3 cellular contexts compared by ENCODE assay signal in the genomic region with DNA sequence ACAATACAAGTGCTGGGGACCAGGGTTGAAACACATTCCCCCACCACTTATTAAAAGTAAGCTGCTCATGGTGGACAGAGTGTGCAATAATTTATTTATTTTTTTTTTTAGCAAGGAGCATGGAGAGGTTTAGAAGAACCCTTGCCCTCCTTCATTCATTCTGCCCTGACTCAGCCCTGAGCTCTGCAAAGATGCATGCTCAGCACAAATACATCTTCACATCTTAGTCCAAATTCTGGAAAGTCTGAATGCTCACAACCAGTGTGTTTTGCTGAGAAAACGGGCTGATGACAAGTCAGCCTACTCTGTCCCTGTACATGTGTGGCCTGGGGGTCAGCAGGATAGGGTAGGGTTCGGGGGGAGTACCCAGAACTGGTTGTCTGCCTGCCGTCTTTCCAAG.
TF ChIP-seq lines count a peak whose summit lies in the region.

No MANE protein-coding gene starts in this region.

TF ChIP-seq in K562, 482 proteins besides CTCF, POLR2A, EP300 and RAD21:
- TF ChIP-seq ZNF316 (IDR thresholded peaks at IDR 0.05) (peak; percentile 88), C11orf30 (IDR thresholded peaks at IDR 0.05; ENCODE audit: low read depth) (peak; percentile 77), MAFK (IDR thresholded peaks at IDR 0.05; ENCODE audit: low read length) (peak; percentile 64; the same call in 1 of the 2 replicates), MAFF (IDR thresholded peaks at IDR 0.05; ENCODE audit: low read length) (peak; percentile 60), BRD4 (IDR thresholded peaks at IDR 0.05) (no peak), MAFG (tag; conservative IDR thresholded peaks at IDR 0.05) (peak; percentile 71)
TF ChIP-seq in K562: peak in this region for 5.

TF ChIP-seq in HepG2, 621 proteins besides CTCF, POLR2A, EP300 and RAD21:
- TF ChIP-seq ZNF839 (CRISPR knock-in tag; IDR thresholded peaks at IDR 0.05; ENCODE audit: borderline replicate concordance) (no peak), GTF2F1 (IDR thresholded peaks at IDR 0.05; ENCODE audit: low read length) (no peak), MAFK (conservative IDR thresholded peaks at IDR 0.05 in 1 of 2, IDR thresholded peaks at IDR 0.05 in 1 of 2; ENCODE audit: low read length in 2 of 2) (peak; percentile 86 to 90), MAFF (IDR thresholded peaks at IDR 0.05; ENCODE audit: low read depth, low read length) (peak; percentile 83), ISL2 (CRISPR knock-in tag; IDR thresholded peaks at IDR 0.05) (no peak), FLYWCH1 (CRISPR knock-in tag; IDR thresholded peaks at IDR 0.05) (no peak), PAX8 (CRISPR knock-in tag; IDR thresholded peaks at IDR 0.05; ENCODE audit: borderline replicate concordance) (no peak), ZNF101 (CRISPR knock-in tag; IDR thresholded peaks at IDR 0.05; ENCODE audit: borderline replicate concordance, low read depth) (no peak), BORCS8-MEF2B (CRISPR knock-in tag; IDR thresholded peaks at IDR 0.05) (no peak), FIP1L1 (IDR thresholded peaks at IDR 0.05; ENCODE audit: borderline replicate concordance, insufficient read depth, low read depth, low read length) (no peak), MXD4 (CRISPR knock-in tag; IDR thresholded peaks at IDR 0.05) (no peak)
- TF ChIP-seq, protein P1, sequence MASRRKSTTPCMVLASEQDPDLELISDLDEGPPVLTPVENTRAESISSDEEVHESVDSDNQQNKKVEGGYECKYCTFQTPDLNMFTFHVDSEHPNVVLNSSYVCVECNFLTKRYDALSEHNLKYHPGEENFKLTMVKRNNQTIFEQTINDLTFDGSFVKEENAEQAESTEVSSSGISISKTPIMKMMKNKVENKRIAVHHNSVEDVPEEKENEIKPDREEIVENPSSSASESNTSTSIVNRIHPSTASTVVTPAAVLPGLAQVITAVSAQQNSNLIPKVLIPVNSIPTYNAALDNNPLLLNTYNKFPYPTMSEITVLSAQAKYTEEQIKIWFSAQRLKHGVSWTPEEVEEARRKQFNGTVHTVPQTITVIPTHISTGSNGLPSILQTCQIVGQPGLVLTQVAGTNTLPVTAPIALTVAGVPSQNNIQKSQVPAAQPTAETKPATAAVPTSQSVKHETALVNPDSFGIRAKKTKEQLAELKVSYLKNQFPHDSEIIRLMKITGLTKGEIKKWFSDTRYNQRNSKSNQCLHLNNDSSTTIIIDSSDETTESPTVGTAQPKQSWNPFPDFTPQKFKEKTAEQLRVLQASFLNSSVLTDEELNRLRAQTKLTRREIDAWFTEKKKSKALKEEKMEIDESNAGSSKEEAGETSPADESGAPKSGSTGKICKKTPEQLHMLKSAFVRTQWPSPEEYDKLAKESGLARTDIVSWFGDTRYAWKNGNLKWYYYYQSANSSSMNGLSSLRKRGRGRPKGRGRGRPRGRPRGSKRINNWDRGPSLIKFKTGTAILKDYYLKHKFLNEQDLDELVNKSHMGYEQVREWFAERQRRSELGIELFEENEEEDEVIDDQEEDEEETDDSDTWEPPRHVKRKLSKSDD (CRISPR knock-in tag; IDR thresholded peaks at IDR 0.05; ENCODE audit: low read depth), result no peak
- TF ChIP-seq, protein P2, sequence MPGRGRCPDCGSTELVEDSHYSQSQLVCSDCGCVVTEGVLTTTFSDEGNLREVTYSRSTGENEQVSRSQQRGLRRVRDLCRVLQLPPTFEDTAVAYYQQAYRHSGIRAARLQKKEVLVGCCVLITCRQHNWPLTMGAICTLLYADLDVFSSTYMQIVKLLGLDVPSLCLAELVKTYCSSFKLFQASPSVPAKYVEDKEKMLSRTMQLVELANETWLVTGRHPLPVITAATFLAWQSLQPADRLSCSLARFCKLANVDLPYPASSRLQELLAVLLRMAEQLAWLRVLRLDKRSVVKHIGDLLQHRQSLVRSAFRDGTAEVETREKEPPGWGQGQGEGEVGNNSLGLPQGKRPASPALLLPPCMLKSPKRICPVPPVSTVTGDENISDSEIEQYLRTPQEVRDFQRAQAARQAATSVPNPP (CRISPR knock-in tag; IDR thresholded peaks at IDR 0.05), result no peak

TF ChIP-seq in SK-N-SH, 30 proteins besides CTCF, POLR2A, EP300 and RAD21:
- TF ChIP-seq NRF1 (IDR thresholded peaks at IDR 0.05; ENCODE audit: low read depth, low read length) (no peak), NFIC (IDR thresholded peaks at IDR 0.05; ENCODE audit: borderline replicate concordance) (no peak), YY1 (IDR thresholded peaks at IDR 0.05; ENCODE audit: low read depth) (no peak)
- TF ChIP-seq, protein P3, sequence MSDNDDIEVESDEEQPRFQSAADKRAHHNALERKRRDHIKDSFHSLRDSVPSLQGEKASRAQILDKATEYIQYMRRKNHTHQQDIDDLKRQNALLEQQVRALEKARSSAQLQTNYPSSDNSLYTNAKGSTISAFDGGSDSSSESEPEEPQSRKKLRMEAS (IDR thresholded peaks at IDR 0.05; ENCODE audit: low read depth), result no peak
